Comparison of ENCODE assay signal across 8 cellular contexts in genomic region chr10:24951201-24952145, GRCh38. TPM values are rescaled to one million over a fixed set of nuclear protein-coding genes. Genes with fewer than 3 reads are reported as not detected.
DNase-seq lines count a peak whose midpoint lies in the region; ATAC-seq and TF ChIP-seq lines count a peak whose summit lies in the region.

No MANE protein-coding gene starts in this region.

- intact Hi-C loops in colonic mucosa (cut with DNase I) = loop anchor here (5.0 to 10.0 kb wide), 2 partner anchors 227 to 309 kb away; partner anchors contain the start of gene ARHGAP21

- DNase-seq in AG20443 (ENCODE audit: low spot score) = peak; percentile 38
- peak; percentile 84 for DNase-seq in NT2/D1 (ENCODE audit: low read depth, low spot score)
- DNase-seq in colonic mucosa = peak; percentile 73
- DNase-seq in left lobe of liver (ENCODE audit: low spot score) = no peak
- DNase-seq in suprapubic skin (ENCODE audit: low spot score in 2 of 2) = no peak
- DNase-seq in NCI-H187 treated with DMSO at 0.1 percent for 48 hours (lab: John Stamatoyannopoulos, UW) = no peak

- TF ChIP-seq EP300 in suprapubic skin (IDR thresholded peaks at IDR 0.05) = no peak

- TF ChIP-seq CTCF in colonic mucosa (IDR thresholded peaks at IDR 0.05) = no peak
- no peak for TF ChIP-seq CTCF in suprapubic skin (IDR thresholded peaks at IDR 0.05)

- H3K9me3 ChIP-seq in NT2/D1 (ENCODE audit: insufficient read depth, low read length) (no peaks in the 10 kb centered on the region), colonic mucosa (no peaks in the 10 kb centered on the region), suprapubic skin (no peaks in the 10 kb centered on the region)

- peak; percentile 4 for TF ChIP-seq POLR2A in GM19099 (IDR thresholded peaks at IDR 0.05; ENCODE audit: extremely low read depth, insufficient read length, low read depth)
- TF ChIP-seq POLR2A in suprapubic skin (IDR thresholded peaks at IDR 0.05) = no peak

- H3K36me3 ChIP-seq in NT2/D1 (ENCODE audit: insufficient read depth, insufficient read length, low read length) = no peaks in the 10 kb centered on the region
- no peaks in the 10 kb centered on the region for H3K36me3 ChIP-seq in colonic mucosa
- H3K36me3 ChIP-seq in suprapubic skin = no peaks in the 10 kb centered on the region

- peak overlapping the region; percentile 95 for H3K9ac ChIP-seq in NT2/D1 (ENCODE audit: insufficient read length, low read depth)
- H3K9ac ChIP-seq in colonic mucosa (ENCODE audit: low read depth in 2 of 2, low read length in 2 of 2) = peak overlapping the region; percentile 73 to 79

- peak overlapping the region; percentile 66 for H3K27ac ChIP-seq in colonic mucosa
- peak overlapping the region; percentile 91 for H3K27ac ChIP-seq in suprapubic skin

- ATAC-seq in left lobe of liver = peak; percentile 52
- no peak for ATAC-seq in HG03520 (IDR thresholded peaks at IDR 0.05; ENCODE audit: unreplicated experiment)

- WGBS in suprapubic skin = 41% methylated on average over 9 of the region's 10 CpGs

- H3K4me3 ChIP-seq in NT2/D1 (ENCODE audit: insufficient read length, low read depth) = peak overlapping the region; percentile 82
- H3K4me3 ChIP-seq in colonic mucosa = peak overlapping the region; percentile 57
- peak overlapping the region; percentile 76 for H3K4me3 ChIP-seq in suprapubic skin

- H3K4me1 ChIP-seq in NT2/D1 (ENCODE audit: insufficient read depth, insufficient read length) (peaks cover 9% of the 10 kb centered on the region), colonic mucosa (no peaks in the 10 kb centered on the region), suprapubic skin (peaks cover 34% of the 10 kb centered on the region)

- no peaks in the 10 kb centered on the region for H3K27me3 ChIP-seq in NT2/D1 (ENCODE audit: insufficient read depth, insufficient read length)
- H3K27me3 ChIP-seq in colonic mucosa = no peaks in the 10 kb centered on the region
- H3K27me3 ChIP-seq in suprapubic skin = no peaks in the 10 kb centered on the region

RNA-seq across cellular contexts. Expression of gene PRTFDC1, which starts 0.9 kb away (rescaled TPM):
- total RNA-seq in colonic mucosa = 10 to 100 TPM in 1 of 2 donors, 1 to 10 TPM in 1; 8.1 to 16.0 TPM
- 0.63 TPM for total RNA-seq in left lobe of liver
- under 1 TPM; 0.40 to 0.76 (median 0.69) TPM for total RNA-seq in suprapubic skin

Comparison
In these comparisons a context has a peak if more than half of its experiments do, and no peak if none do; other contexts are left out.
1. DNase-seq: peak in AG20443 (single experiment), NT2/D1 (single experiment) and colonic mucosa (single experiment); none in left lobe of liver (single experiment), suprapubic skin (0 of 2) and NCI-H187 treated with DMSO at 0.1 percent for 48 hours (single experiment).
2. Peak in every context shown above with its lines, with median percentiles within 50 percentile points of each other: H3K4me3 ChIP-seq.